In genomic region chr22:24937114-24937513, GRCh38 we compare ENCODE assay signal across 9 cellular contexts. TPM values are rescaled to one million over a fixed set of nuclear protein-coding genes. Genes with fewer than 3 reads are reported as not detected.
DNase-seq lines count a peak whose midpoint lies in the region; ATAC-seq, FAIRE-seq and TF ChIP-seq lines count a peak whose summit lies in the region.
"Had no signal": no experiment of that assay in that cellular context is flagged by ENCODE, and none has a peak within 500 bp of the region (broad histone marks: within the 10 kb centered on the region; RNA-seq: fewer than 3 reads in every experiment).

No MANE protein-coding gene starts in this region.

- no peak overlapping the region for H3K27ac ChIP-seq in C4-2B
- H3K27ac ChIP-seq in ascending aorta = no peak overlapping the region

- no peaks in the 10 kb centered on the region for H3K27me3 ChIP-seq in ascending aorta

- FAIRE-seq in H54 (lab: Jason Lieb, UNC) = peak; percentile 58

- no peak for TF ChIP-seq POLR2A in H54 (IDR thresholded peaks at IDR 0.05; ENCODE audit: low read depth, low read length)

- ATAC-seq in HG02642 (IDR thresholded peaks at IDR 0.05; ENCODE audit: poor library complexity, unreplicated experiment) (no peak), GM21367 (IDR thresholded peaks at IDR 0.05; ENCODE audit: unreplicated experiment) (no peak)
- ATAC-seq: activated CD4-positive, CD25-positive, alpha-beta regulatory T cell treated with anti-CD3 and anti-CD28 coated beads, Interleukin-2, amount 50 U/mL, for 24 hours had no signal

- H3K4me3 ChIP-seq in ascending aorta = no peak overlapping the region

- intact Hi-C loops in ascending aorta (cut with DNase I) = loop anchor here (5.0 kb wide), 1 partner anchor 110 kb away; no protein-coding TSS in a partner anchor

- DNase-seq in H54 (ENCODE audit: insufficient read length, low spot score) = no peak
- DNase-seq in SHP77 treated with DMSO at 0.1 percent for 48 hours (lab: John Stamatoyannopoulos, UW) = peak; percentile 20
- DNase-seq in glomerular visceral epithelial cell (ENCODE audit: extremely low spot score) = peak; percentile 19
- DNase-seq in ascending aorta (ENCODE audit: low spot score in 2 of 2) = no peak
- no peak for DNase-seq in 8988T

- TF ChIP-seq CTCF in C4-2B (conservative IDR thresholded peaks at IDR 0.05) (peak; percentile 49), ascending aorta (IDR thresholded peaks at IDR 0.05) (no peak)

- H3K36me3 ChIP-seq in ascending aorta = no peaks in the 10 kb centered on the region

- no peaks in the 10 kb centered on the region for H3K4me1 ChIP-seq in ascending aorta

- H3K9me3 ChIP-seq in ascending aorta = no peaks in the 10 kb centered on the region

RNA-seq across cellular contexts. Expression of gene LHFPL7, which starts 9.4 kb away (rescaled TPM):
- not detected for total RNA-seq in ascending aorta

RNA-seq across cellular contexts. Expression of gene KIAA1671, which starts 15.4 kb away (rescaled TPM):
- total RNA-seq in ascending aorta = 79.0 TPM

Comparison
In these comparisons a context has a peak if more than half of its experiments do, and no peak if none do; other contexts are left out.
1. DNase-seq: peak in SHP77 treated with DMSO at 0.1 percent for 48 hours (single experiment) and glomerular visceral epithelial cell (single experiment); none in H54 (single experiment), ascending aorta (0 of 2) and 8988T (single experiment).